Comparison of ENCODE assay signal across 21 cellular contexts in the genomic region with DNA sequence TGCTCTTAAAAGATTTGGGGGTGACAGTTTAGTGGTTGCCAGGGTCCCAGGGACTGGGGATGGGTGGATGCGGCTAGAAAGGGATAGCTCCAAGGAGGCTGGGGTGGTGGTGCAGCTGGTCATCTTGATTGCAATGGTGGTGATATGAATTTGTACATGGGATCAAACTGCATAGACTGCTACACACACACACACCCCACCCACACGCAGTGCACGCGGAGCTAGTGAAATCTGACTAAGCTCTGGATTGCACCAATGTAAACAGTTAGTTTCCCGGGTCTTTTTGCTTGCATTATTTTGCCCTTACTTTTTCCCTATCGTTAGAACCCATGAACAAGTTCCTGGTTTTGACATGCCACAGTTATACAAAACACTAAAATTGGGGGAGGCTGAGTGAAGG. TPM values are rescaled to one million over a fixed set of nuclear protein-coding genes. Genes with fewer than 3 reads are reported as not detected.
DNase-seq lines count a peak whose midpoint lies in the region; ATAC-seq and TF ChIP-seq lines count a peak whose summit lies in the region.
"Had no signal": no experiment of that assay in that cellular context is flagged by ENCODE, and none has a peak within 500 bp of the region (broad histone marks: within the 10 kb centered on the region; RNA-seq: fewer than 3 reads in every experiment).

No MANE protein-coding gene starts in this region.

- no peak overlapping the region for H3K4me3 Mint-ChIP-seq in activated naive CD8-positive, alpha-beta T cell treated with anti-CD3 and anti-CD28 coated beads, Interleukin-2, amount 50 U/mL, for 24 hours
- H3K4me3 Mint-ChIP-seq: activated B cell treated with CpG ODN at 0.5 μM for 24 hours; activated CD8-positive, alpha-beta memory T cell treated with anti-CD3 and anti-CD28 coated beads, Interleukin-2, amount 10 ng/mL, durations not matched to agents 7 days and 5 days; H9; T-helper 1 cell treated with Interleukin-12 subunit alpha and Interleukin-12 subunit beta and Interleukin-4 antibody, amounts not matched to agents 30 μg/mL and 1 μg/mL, for 36 hours had no signal

- ATAC-seq in mucosa of descending colon: peak; percentile 66
- ATAC-seq in HG03139 (IDR thresholded peaks at IDR 0.05; ENCODE audit: unreplicated experiment): no peak
- no peak for ATAC-seq in activated naive CD8-positive, alpha-beta T cell treated with anti-CD3 and anti-CD28 coated beads, Interleukin-2, amount 50 U/mL, for 24 hours
- ATAC-seq: activated CD8-positive, alpha-beta memory T cell treated with anti-CD3 and anti-CD28 coated beads, Interleukin-2, amount 10 ng/mL, durations not matched to agents 7 days and 5 days; heart right ventricle; stimulated activated naive CD8-positive, alpha-beta T cell treated with anti-CD3 and anti-CD28 coated beads, Interleukin-15, Interleukin-2, amounts not matched to agents 100 U/mL and 50 U/mL, for 24 hours had no signal

- H3K36me3 Mint-ChIP-seq in activated naive CD8-positive, alpha-beta T cell treated with anti-CD3 and anti-CD28 coated beads, Interleukin-2, amount 50 U/mL, for 24 hours (ENCODE audit: low read depth): no peaks in the 10 kb centered on the region
- H3K36me3 Mint-ChIP-seq: activated CD8-positive, alpha-beta memory T cell treated with anti-CD3 and anti-CD28 coated beads, Interleukin-2, amount 10 ng/mL, durations not matched to agents 7 days and 5 days had no signal

- H3K27ac Mint-ChIP-seq in activated naive CD8-positive, alpha-beta T cell treated with anti-CD3 and anti-CD28 coated beads, Interleukin-2, amount 50 U/mL, for 24 hours: no peak overlapping the region
- H3K27ac Mint-ChIP-seq: activated B cell treated with CpG ODN at 0.5 μM for 24 hours; activated CD8-positive, alpha-beta memory T cell treated with anti-CD3 and anti-CD28 coated beads, Interleukin-2, amount 10 ng/mL, durations not matched to agents 7 days and 5 days; T-helper 1 cell treated with Interleukin-12 subunit alpha and Interleukin-12 subunit beta and Interleukin-4 antibody, amounts not matched to agents 30 μg/mL and 1 μg/mL, for 36 hours had no signal

- intact Hi-C loops in mucosa of descending colon (cut with DNase I, micrococcal nuclease): no loop called here

- H3K27me3 Mint-ChIP-seq in activated naive CD8-positive, alpha-beta T cell treated with anti-CD3 and anti-CD28 coated beads, Interleukin-2, amount 50 U/mL, for 24 hours: no peaks in the 10 kb centered on the region
- H3K27me3 Mint-ChIP-seq: activated B cell treated with CpG ODN at 0.5 μM for 24 hours; activated CD8-positive, alpha-beta memory T cell treated with anti-CD3 and anti-CD28 coated beads, Interleukin-2, amount 10 ng/mL, durations not matched to agents 7 days and 5 days had no signal

- H3K27ac ChIP-seq in RWPE1 (peak overlapping the region; percentile 53), esophagus (ENCODE audit: low read depth in 2 of 2, low read length in 1 of 2) (peak overlapping the region; percentile 60 to 73)
- H3K27ac ChIP-seq: heart right ventricle, vagina had no signal

- H3K36me3 ChIP-seq in esophagus (ENCODE audit: control insufficient read depth in 2 of 2, insufficient read depth in 2 of 2, low read length in 1 of 2) (no peaks in the 10 kb centered on the region), mucosa of descending colon (ENCODE audit: low read depth) (no peaks in the 10 kb centered on the region)
- H3K36me3 ChIP-seq: heart right ventricle, vagina had no signal

- H3K4me3 ChIP-seq in esophagus (ENCODE audit: low read depth in 1 of 2, low read length in 2 of 2) (no peak overlapping the region), mucosa of descending colon (no peak overlapping the region)
- H3K4me3 ChIP-seq: heart right ventricle, vagina had no signal

- peak; percentile 30 for DNase-seq in EH (ENCODE audit: low read depth)
- DNase-seq in RWPE1 (ENCODE audit: low spot score): no peak
- DNase-seq in mucosa of descending colon: no peak
- no peak for DNase-seq in activated naive CD8-positive, alpha-beta T cell treated with anti-CD3 and anti-CD28 coated beads, Interleukin-2, amount 50 U/mL, for 24 hours
- no peak for DNase-seq in stimulated activated CD4-positive, alpha-beta T cell treated with anti-CD3 and anti-CD28 coated beads, Interleukin-1b, Interleukin-23, amount 100 ng/mL, for 48 hours
- no peak for DNase-seq in H4 (ENCODE audit: low spot score)
- DNase-seq: activated B cell treated with CpG ODN at 0.5 μM for 24 hours; activated CD8-positive, alpha-beta memory T cell treated with anti-CD3 and anti-CD28 coated beads, Interleukin-2, amount 10 ng/mL, durations not matched to agents 7 days and 5 days; activated effector memory CD4-positive, alpha-beta T cell treated with Interleukin-2 at 50 U/mL for 16 hours; DND-41; erythroblast; H9; heart right ventricle; NCI-H146; SHP77; stimulated activated CD4-positive, alpha-beta T cell treated with anti-CD3 and anti-CD28 coated beads, Interleukin-15, amount 100 ng/mL, for 24 hours; stimulated activated naive CD8-positive, alpha-beta T cell treated with anti-CD3 and anti-CD28 coated beads, Interleukin-15, Interleukin-2, amounts not matched to agents 100 U/mL and 50 U/mL, for 24 hours had no signal

- TF ChIP-seq CTCF in RWPE1 (conservative IDR thresholded peaks at IDR 0.05; ENCODE audit: low read depth) (no peak), mucosa of descending colon (IDR thresholded peaks at IDR 0.05) (no peak)

- H3K27me3 ChIP-seq in esophagus (ENCODE audit: control insufficient read depth in 1 of 2, insufficient read depth in 2 of 2, low read length in 2 of 2): no peaks in the 10 kb centered on the region
- H3K27me3 ChIP-seq: heart right ventricle, vagina had no signal

- H3K4me1 Mint-ChIP-seq in activated naive CD8-positive, alpha-beta T cell treated with anti-CD3 and anti-CD28 coated beads, Interleukin-2, amount 50 U/mL, for 24 hours: peaks cover 39% of the 10 kb centered on the region

- POLR2A ChIA-PET in RWPE1 (lab: Yijun Ruan, JAX; ENCODE audit: low non-redundant PET): no interaction called here

- H3K9me3 Mint-ChIP-seq in activated naive CD8-positive, alpha-beta T cell treated with anti-CD3 and anti-CD28 coated beads, Interleukin-2, amount 50 U/mL, for 24 hours: no peaks in the 10 kb centered on the region
- H3K9me3 Mint-ChIP-seq: activated B cell treated with CpG ODN at 0.5 μM for 24 hours; H9; T-helper 1 cell treated with Interleukin-12 subunit alpha and Interleukin-12 subunit beta and Interleukin-4 antibody, amounts not matched to agents 30 μg/mL and 1 μg/mL, for 36 hours had no signal

- WGBS in esophagus, 2 donors: 39 to 63% methylated on average over 6 of the region's 6 CpGs

- CTCF ChIA-PET in RWPE1 (lab: Yijun Ruan, JAX): interaction anchor here (0.6 kb wide), 1 partner anchor 49 kb away, joined by 4 read pairs; no protein-coding TSS in a partner anchor

- H3K4me1 ChIP-seq in esophagus (ENCODE audit: control insufficient read depth in 2 of 2, insufficient read depth in 2 of 2, low read length in 1 of 2): peaks cover 0 to 22% of the 10 kb centered on the region in 2 donors
- peaks cover 46% of the 10 kb centered on the region for H3K4me1 ChIP-seq in mucosa of descending colon (ENCODE audit: low read depth)

- H3K9me3 ChIP-seq in esophagus (ENCODE audit: control insufficient read depth in 2 of 2, insufficient read depth in 1 of 2, low read depth in 1 of 2, low read length in 1 of 2) (no peaks in the 10 kb centered on the region), mucosa of descending colon (no peaks in the 10 kb centered on the region)
- H3K9me3 ChIP-seq: heart right ventricle, vagina had no signal

RNA-seq across cellular contexts. Expression of gene SMURF1, which starts 11.0 kb away (rescaled TPM):
- 10 to 100 TPM; 11.7 to 12.9 TPM for polyA plus RNA-seq in esophagus
- 10 to 100 TPM; 28.4 to 36.0 (median 31.2) TPM for total RNA-seq in mucosa of descending colon
- total RNA-seq in H4 (2014; rRNA removed; shearing (Covaris generic)): 14.6 and 19.0 TPM in 2 replicates
